10 cellular contexts compared by ENCODE assay signal in genomic region chr14:23093526-23093925, GRCh38. TPM values are rescaled to one million over a fixed set of nuclear protein-coding genes. Genes with fewer than 3 reads are reported as not detected.
DNase-seq lines count a peak whose midpoint lies in the region; ATAC-seq, FAIRE-seq and TF ChIP-seq lines count a peak whose summit lies in the region.
"Had no signal": no experiment of that assay in that cellular context is flagged by ENCODE, and none has a peak within 500 bp of the region (broad histone marks: within the 10 kb centered on the region; RNA-seq: fewer than 3 reads in every experiment).

No MANE protein-coding gene starts in this region.

- DNase-seq in GM12864 (ENCODE audit: low read depth) (no peak), PC-9 (no peak), smooth muscle cell (lab: John Stamatoyannopoulos, UW; ENCODE audit: unreplicated experiment) (no peak), NCI-H1436 treated with DMSO at 0.1 percent for 48 hours (lab: John Stamatoyannopoulos, UW) (no peak), GM12891 (ENCODE audit: insufficient read length, low spot score) (no peak), erythroblast (lab: John Stamatoyannopoulos, UW) (no peak)
- DNase-seq: naive thymus-derived CD8-positive, alpha-beta T cell had no signal

- intact Hi-C loops in PC-9 (cut with micrococcal nuclease; ENCODE audit: unreplicated experiment): no loop called here

- H3K4me2 ChIP-seq in PC-9 (peak overlapping the region; percentile 98), smooth muscle cell (peak overlapping the region; percentile 90)

- no TSS peak for BruUV-seq in PC-9 (replicated peaks; lab: Mats Ljungman, UMichigan)

- H2AFZ ChIP-seq in PC-9: no peak overlapping the region
- H2AFZ ChIP-seq in smooth muscle cell (ENCODE audit: low read depth): no peak overlapping the region

- H4K20me1 ChIP-seq in PC-9 (ENCODE audit: insufficient read depth) (peaks cover 12% of the 10 kb centered on the region), smooth muscle cell (ENCODE audit: low read depth) (peaks cover 74% of the 10 kb centered on the region)

- H3K9me3 ChIP-seq in PC-9 (ENCODE audit: insufficient read depth, low read depth) (no peaks in the 10 kb centered on the region), smooth muscle cell (replicated peaks; ENCODE audit: low read depth) (no peaks in the 10 kb centered on the region)

- H3K9me2 ChIP-seq in PC-9 (ENCODE audit: insufficient read depth): no peaks in the 10 kb centered on the region

- H3K9ac ChIP-seq in smooth muscle cell (ENCODE audit: low read depth): peak overlapping the region; percentile 98

- H3K4me3 ChIP-seq in GM12864 (ENCODE audit: low read depth, low read length) (peak overlapping the region; percentile 78; the same call in 1 of the 2 replicates), PC-9 (peak overlapping the region; percentile 98), iPS-11a (ENCODE audit: low read depth, low read length) (peak overlapping the region; percentile 99), smooth muscle cell (peak overlapping the region; percentile 82)

- TF ChIP-seq POLR2A in GM12891 (IDR thresholded peaks at IDR 0.05; ENCODE audit: low read depth, low read length): no peak
- no peak for TF ChIP-seq POLR2A in erythroblast (IDR thresholded peaks at IDR 0.05; ENCODE audit: low read length)

- FAIRE-seq in GM12891 (lab: Jason Lieb, UNC): no peak
- FAIRE-seq: colon had no signal

- H3K79me2 ChIP-seq in PC-9 (ENCODE audit: low read depth): peaks cover 74% of the 10 kb centered on the region
- H3K79me2 ChIP-seq in smooth muscle cell (ENCODE audit: low read depth): peaks cover 76% of the 10 kb centered on the region

- CTCF ChIA-PET in PC-9 (lab: Charles Lee): no interaction called here

- H3K4me1 ChIP-seq in PC-9 (replicated peaks; ENCODE audit: insufficient read depth) (peaks cover 25% of the 10 kb centered on the region), smooth muscle cell (ENCODE audit: low read depth) (peaks cover 14% of the 10 kb centered on the region)

- TF ChIP-seq CTCF in GM12864 (IDR thresholded peaks at IDR 0.05; ENCODE audit: low read depth, low read length, missing control alignments) (no peak), PC-9 (conservative IDR thresholded peaks at IDR 0.05) (no peak), smooth muscle cell (IDR thresholded peaks at IDR 0.05; ENCODE audit: borderline replicate concordance, insufficient read depth, poor library complexity, severe bottlenecking) (no peak)

- peaks cover 8% of the 10 kb centered on the region for H3F3A ChIP-seq in PC-9 (ENCODE audit: insufficient read depth, low read depth)
- H3F3A ChIP-seq in smooth muscle cell (ENCODE audit: low read depth): peaks cover under 1% of the 10 kb centered on the region

- H3K27ac ChIP-seq in PC-9 (no peak overlapping the region), smooth muscle cell (ENCODE audit: low read depth) (peak overlapping the region; percentile 15)

- H3K27me3 ChIP-seq in PC-9 (ENCODE audit: insufficient read depth, low read depth) (no peaks in the 10 kb centered on the region), smooth muscle cell (ENCODE audit: low read depth) (no peaks in the 10 kb centered on the region)

- 93% methylated on average over 2 of the region's 2 CpGs for WGBS in smooth muscle cell (ENCODE audit: low lambda C conversion rate)

- no peak for ATAC-seq in HG02759 (IDR thresholded peaks at IDR 0.05; ENCODE audit: unreplicated experiment)
- ATAC-seq: naive thymus-derived CD8-positive, alpha-beta T cell had no signal

- peaks cover 47% of the 10 kb centered on the region; the same call in 1 of the 2 replicates for H3K36me3 ChIP-seq in PC-9 (ENCODE audit: low read depth)
- peaks cover 20% of the 10 kb centered on the region for H3K36me3 ChIP-seq in smooth muscle cell (ENCODE audit: low read depth)

- POLR2A ChIA-PET in PC-9 (lab: Charles Lee; ENCODE audit: unreplicated experiment): no interaction called here

TF ChIP-seq in GM12891, 5 proteins besides CTCF, POLR2A, EP300 and RAD21:
- TF ChIP-seq POU2F2 (IDR thresholded peaks at IDR 0.05; ENCODE audit: low read depth, low read length) (no peak), PAX5 (IDR thresholded peaks at IDR 0.05; ENCODE audit: insufficient read depth, low read length, severe bottlenecking) (no peak), SPI1 (IDR thresholded peaks at IDR 0.05; ENCODE audit: low read depth, low read length) (no peak), POLR2AphosphoS5 (IDR thresholded peaks at IDR 0.05; ENCODE audit: low read depth, low read length) (no peak), TAF1 (IDR thresholded peaks at IDR 0.05; ENCODE audit: low read depth, low read length) (no peak)

RNA-seq across cellular contexts. Expression of gene ACIN1, which starts 1.4 kb away (rescaled TPM):
- total RNA-seq in PC-9 (2021) (113 and 171 TPM in 2 replicates), smooth muscle cell (64.5 and 69.0 TPM in 2 replicates)
- polyA plus RNA-seq in smooth muscle cell: 33.7 and 39.3 TPM in 2 replicates
- polyA plus RNA-seq in GM12891 (2012; ENCODE audit: low read depth, missing spikeins): 77.2 TPM

RNA-seq across cellular contexts. Expression of gene C14orf119, which starts 1.8 kb away (rescaled TPM):
- total RNA-seq in PC-9 (2021) (26.8 and 46.5 TPM in 2 replicates), smooth muscle cell (54.1 and 57.2 TPM in 2 replicates)
- 119 and 130 TPM in 2 replicates for polyA plus RNA-seq in smooth muscle cell
- 31.5 TPM for polyA plus RNA-seq in GM12891 (2012; ENCODE audit: low read depth, missing spikeins)

RNA-seq across cellular contexts. Expression of gene CIROP, which starts 11.3 kb away (rescaled TPM):
- not detected in 2 replicates for total RNA-seq in PC-9 (2021)
- not detected in 2 replicates for total RNA-seq in smooth muscle cell
- not detected in 2 replicates for polyA plus RNA-seq in smooth muscle cell
- not detected for polyA plus RNA-seq in GM12891 (2012; ENCODE audit: low read depth, missing spikeins)
- total RNA-seq: naive thymus-derived CD8-positive, alpha-beta T cell had no signal
- polyA plus RNA-seq: naive thymus-derived CD8-positive, alpha-beta T cell had no signal

RNA-seq across cellular contexts. Expression of gene CEBPE, which starts 25.5 kb away (rescaled TPM):
- total RNA-seq in PC-9 (2021) (not detected in 2 replicates), smooth muscle cell (not detected in 2 replicates)
- not detected in 2 replicates for polyA plus RNA-seq in smooth muscle cell
- polyA plus RNA-seq in GM12891 (2012; ENCODE audit: low read depth, missing spikeins): 0.05 TPM

RNA-seq across cellular contexts. Expression of gene CDH24, which starts 36.2 kb away (rescaled TPM):
- total RNA-seq in PC-9 (2021) (16.4 and 18.8 TPM in 2 replicates), smooth muscle cell (3.6 and 5.5 TPM in 2 replicates)
- polyA plus RNA-seq in smooth muscle cell: 6.9 and 8.0 TPM in 2 replicates
- polyA plus RNA-seq in GM12891 (2012; ENCODE audit: low read depth, missing spikeins): 1.1 TPM
